Comparison of ENCODE assay signal across 15 cellular contexts in genomic region chr15:69154684-69155083, GRCh38. TPM values are rescaled to one million over a fixed set of nuclear protein-coding genes. Genes with fewer than 3 reads are reported as not detected.
DNase-seq lines count a peak whose midpoint lies in the region; ATAC-seq, FAIRE-seq and TF ChIP-seq lines count a peak whose summit lies in the region.
"Had no signal": no experiment of that assay in that cellular context is flagged by ENCODE, and none has a peak within 500 bp of the region (broad histone marks: within the 10 kb centered on the region; RNA-seq: fewer than 3 reads in every experiment).

No MANE protein-coding gene starts in this region.

- ATAC-seq in foreskin keratinocyte: peak; percentile 71
- ATAC-seq: activated naive CD8-positive, alpha-beta T cell treated with anti-CD3 and anti-CD28 coated beads, Interleukin-2, amount 50 U/mL, for 24 hours; effector memory CD8-positive, alpha-beta T cell; HCT116 had no signal

- H3K4me3 ChIP-seq in coronary artery: no peak overlapping the region

- FAIRE-seq in GM12891 (lab: Jason Lieb, UNC): no peak
- FAIRE-seq: small intestine had no signal

- no peak for TF ChIP-seq POLR2A in GM12891 (IDR thresholded peaks at IDR 0.05; ENCODE audit: low read depth, low read length)

- peaks cover 24% of the 10 kb centered on the region for H3K4me1 ChIP-seq in foreskin keratinocyte
- H3K4me1 ChIP-seq: BE2C had no signal

- H3K27ac ChIP-seq in foreskin keratinocyte (peak overlapping the region; percentile 16), coronary artery (no peak overlapping the region)

- no peaks in the 10 kb centered on the region for H3K27me3 ChIP-seq in foreskin keratinocyte
- H3K27me3 ChIP-seq: BE2C had no signal

- TF ChIP-seq CTCF in foreskin keratinocyte (conservative IDR thresholded peaks at IDR 0.05) (no peak), coronary artery (IDR thresholded peaks at IDR 0.05) (no peak)

- DNase-seq in A172 (ENCODE audit: low spot score) (peak; percentile 49), HCEC 1CT (peak; percentile 86), amniotic epithelial cell (ENCODE audit: low read depth) (peak; percentile 76), foreskin keratinocyte (peak; percentile 67 to 82), coronary artery (ENCODE audit: low spot score) (no peak), GM12891 (ENCODE audit: insufficient read length, low spot score) (no peak), NCI-H1105 (lab: John Stamatoyannopoulos, UW) (no peak), NCI-H1436 (lab: John Stamatoyannopoulos, UW) (no peak)
- DNase-seq: activated naive CD8-positive, alpha-beta T cell treated with anti-CD3 and anti-CD28 coated beads, Interleukin-2, amount 50 U/mL, for 24 hours; BE2C; DND-41; effector memory CD8-positive, alpha-beta T cell; NCI-H2081; small intestine had no signal

TF ChIP-seq in GM12891, 5 proteins besides CTCF, POLR2A, EP300 and RAD21:
- TF ChIP-seq TAF1 (IDR thresholded peaks at IDR 0.05; ENCODE audit: low read depth, low read length) (no peak), POLR2AphosphoS5 (IDR thresholded peaks at IDR 0.05; ENCODE audit: low read depth, low read length) (no peak), POU2F2 (IDR thresholded peaks at IDR 0.05; ENCODE audit: low read depth, low read length) (no peak), SPI1 (IDR thresholded peaks at IDR 0.05; ENCODE audit: low read depth, low read length) (no peak), PAX5 (IDR thresholded peaks at IDR 0.05; ENCODE audit: insufficient read depth, low read length, severe bottlenecking) (no peak)

RNA-seq across cellular contexts. Expression of gene GLCE, which starts 5.8 kb away (rescaled TPM):
- 12.5 and 17.8 TPM in 2 replicates for total RNA-seq in A172 (2014; rRNA removed; shearing (Covaris generic))
- total RNA-seq in foreskin keratinocyte: 19.4 and 20.5 TPM in 2 replicates
- polyA plus RNA-seq in foreskin keratinocyte: 8.3 and 8.7 TPM in 2 replicates
- polyA plus RNA-seq in GM12891 (2012; ENCODE audit: low read depth, missing spikeins): 0.41 TPM

Comparison
In these comparisons a context has a peak if more than half of its experiments do, and no peak if none do; other contexts are left out.
1. DNase-seq: peak in A172 (single experiment), HCEC 1CT (single experiment), amniotic epithelial cell (single experiment) and foreskin keratinocyte (2 of 2); none in coronary artery (single experiment), GM12891 (single experiment), NCI-H1105 (single experiment) and NCI-H1436 (single experiment).